Comparison of ENCODE assay signal across 29 cellular contexts in genomic region chr21:36554411-36555157, GRCh38.
"Had no signal": no experiment of that assay in that cellular context is flagged by ENCODE, and none has a peak within 500 bp of the region (broad histone marks: within the 10 kb centered on the region; RNA-seq: fewer than 3 reads in every experiment).

No MANE protein-coding gene starts in this region.

- H3K4me3 Mint-ChIP-seq: activated CD8-positive, alpha-beta T cell treated with anti-CD3 and anti-CD28 coated beads for 36 hours; activated naive CD4-positive, alpha-beta T cell treated with anti-CD3 and anti-CD28 coated beads, Interleukin-2, amount 10 ng/mL, durations not matched to agents 7 days and 5 days; activated naive CD8-positive, alpha-beta T cell treated with anti-CD3 and anti-CD28 coated beads, Interleukin-2, amount 10 ng/mL, durations not matched to agents 7 days and 5 days; activated T-helper 17 cell treated with anti-CD3 and anti-CD28 coated beads, Interleukin-2, amount 50 U/mL, for 72 hours; T-helper 1 cell treated with Interleukin-12 subunit alpha and Interleukin-12 subunit beta and Interleukin-4 antibody, amounts not matched to agents 30 μg/mL and 1 μg/mL, for 36 hours had no signal

- DNase-seq: activated CD4-positive, alpha-beta T cell treated with anti-CD3 and anti-CD28 coated beads for 4 hours; activated CD8-positive, alpha-beta T cell treated with anti-CD3 and anti-CD28 coated beads for 36 hours; activated gamma-delta T cell; activated naive CD4-positive, alpha-beta T cell treated with anti-CD3 and anti-CD28 coated beads, Interleukin-2, amount 10 ng/mL, durations not matched to agents 7 days and 5 days; activated naive CD8-positive, alpha-beta T cell treated with anti-CD3 and anti-CD28 coated beads, Interleukin-2, amount 10 ng/mL, durations not matched to agents 7 days and 5 days; activated T-cell treated with anti-CD3 and anti-CD28 coated beads, Interleukin-2, amount 50 U/mL, for 48 hours; adrenal gland; anterior cingulate cortex; caudate nucleus; IMR-90; KG1; NCI-H1092; NCI-H1417; NCI-H1930; NCI-H2171; NCI-H2227 treated with DMSO at 0.1 percent for 48 hours; NCI-H446 treated with DMSO at 0.1 percent for 48 hours; NCI-H526; NCI-H82; OCI-M1; SHP77; SW 1271 had no signal

- H3K36me3 Mint-ChIP-seq: activated naive CD4-positive, alpha-beta T cell treated with anti-CD3 and anti-CD28 coated beads, Interleukin-2, amount 10 ng/mL, durations not matched to agents 7 days and 5 days; activated naive CD8-positive, alpha-beta T cell treated with anti-CD3 and anti-CD28 coated beads, Interleukin-2, amount 10 ng/mL, durations not matched to agents 7 days and 5 days had no signal

- H3K36me3 ChIP-seq: adrenal gland, breast epithelium, SJSA1 had no signal

- H3K4me1 Mint-ChIP-seq: activated naive CD4-positive, alpha-beta T cell treated with anti-CD3 and anti-CD28 coated beads, Interleukin-2, amount 10 ng/mL, durations not matched to agents 7 days and 5 days; activated naive CD8-positive, alpha-beta T cell treated with anti-CD3 and anti-CD28 coated beads, Interleukin-2, amount 10 ng/mL, durations not matched to agents 7 days and 5 days; activated T-helper 17 cell treated with anti-CD3 and anti-CD28 coated beads, Interleukin-2, amount 50 U/mL, for 72 hours had no signal

- H3K27ac Mint-ChIP-seq: activated CD8-positive, alpha-beta T cell treated with anti-CD3 and anti-CD28 coated beads for 36 hours; activated naive CD4-positive, alpha-beta T cell treated with anti-CD3 and anti-CD28 coated beads, Interleukin-2, amount 10 ng/mL, durations not matched to agents 7 days and 5 days; activated naive CD8-positive, alpha-beta T cell treated with anti-CD3 and anti-CD28 coated beads, Interleukin-2, amount 10 ng/mL, durations not matched to agents 7 days and 5 days; activated T-helper 17 cell treated with anti-CD3 and anti-CD28 coated beads, Interleukin-2, amount 50 U/mL, for 72 hours; T-helper 1 cell treated with Interleukin-12 subunit alpha and Interleukin-12 subunit beta and Interleukin-4 antibody, amounts not matched to agents 30 μg/mL and 1 μg/mL, for 36 hours had no signal

- H3K4me1 ChIP-seq: adrenal gland, breast epithelium had no signal

- H3K9me3 Mint-ChIP-seq: activated CD8-positive, alpha-beta T cell treated with anti-CD3 and anti-CD28 coated beads for 36 hours; activated naive CD4-positive, alpha-beta T cell treated with anti-CD3 and anti-CD28 coated beads, Interleukin-2, amount 10 ng/mL, durations not matched to agents 7 days and 5 days; activated naive CD8-positive, alpha-beta T cell treated with anti-CD3 and anti-CD28 coated beads, Interleukin-2, amount 10 ng/mL, durations not matched to agents 7 days and 5 days; activated T-helper 17 cell treated with anti-CD3 and anti-CD28 coated beads, Interleukin-2, amount 50 U/mL, for 72 hours; T-helper 1 cell treated with Interleukin-12 subunit alpha and Interleukin-12 subunit beta and Interleukin-4 antibody, amounts not matched to agents 30 μg/mL and 1 μg/mL, for 36 hours had no signal

- H3K27me3 ChIP-seq: adrenal gland had no signal

- H3K4me3 ChIP-seq: adrenal gland, breast epithelium, SJSA1 had no signal

- H3K9me3 ChIP-seq: adrenal gland, SJSA1 had no signal

- ATAC-seq: activated CD4-positive, CD25-positive, alpha-beta regulatory T cell treated with anti-CD3 and anti-CD28 coated beads, Interleukin-2, amount 50 U/mL, for 24 hours; activated CD8-positive, alpha-beta T cell treated with anti-CD3 and anti-CD28 coated beads for 36 hours; activated T-helper 17 cell treated with anti-CD3 and anti-CD28 coated beads, Interleukin-2, amount 50 U/mL, for 72 hours; Panc1; SK-N-SH treated with all-trans-retinoic acid at 6 μM for 48 hours had no signal

- H3K27ac ChIP-seq: adrenal gland, breast epithelium, SJSA1 had no signal
